ENCODE assay signal across 13 cellular contexts in the genomic region with DNA sequence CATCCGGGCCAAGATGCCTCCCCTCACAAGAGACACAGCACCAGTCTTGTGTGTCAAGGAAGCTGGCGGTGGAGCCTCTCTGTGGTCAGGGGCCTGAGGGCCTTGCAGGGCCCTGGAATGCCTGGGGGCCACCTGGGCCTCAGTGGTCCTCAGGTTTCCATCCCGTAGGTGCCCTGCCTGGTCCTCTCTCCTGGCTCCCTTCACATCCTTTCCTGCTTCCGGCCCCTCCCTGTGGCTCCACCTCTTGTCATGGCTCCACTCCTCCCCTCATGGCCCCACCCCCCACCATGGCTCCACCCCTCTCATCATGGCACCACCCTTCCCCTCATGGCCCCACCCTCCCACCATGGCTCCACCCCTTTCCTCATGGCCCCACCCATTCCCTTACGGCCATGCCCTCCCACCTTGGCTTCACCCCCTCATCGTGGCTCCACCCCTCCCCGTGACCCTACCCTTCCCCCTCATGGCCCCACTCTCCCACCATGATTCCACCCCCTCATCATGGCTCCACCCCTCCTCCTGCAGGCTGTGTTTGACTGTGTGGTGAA.
DNase-seq lines count a peak whose midpoint lies in the region; ATAC-seq and TF ChIP-seq lines count a peak whose summit lies in the region.
"Had no signal": no experiment of that assay in that cellular context is flagged by ENCODE, and none has a peak within 500 bp of the region (broad histone marks: within the 10 kb centered on the region; RNA-seq: fewer than 3 reads in every experiment).

No MANE protein-coding gene starts in this region.

- H3K4me1 Mint-ChIP-seq in activated CD8-positive, alpha-beta memory T cell treated with anti-CD3 and anti-CD28 coated beads, Interleukin-2, amount 10 ng/mL, durations not matched to agents 7 days and 5 days = no peaks in the 10 kb centered on the region

- DNase-seq in NCI-H345 (lab: John Stamatoyannopoulos, UW) (peak; percentile 5), NCI-H345 treated with DMSO at 0.1 percent for 48 hours (lab: John Stamatoyannopoulos, UW; ENCODE audit: unreplicated experiment) (no peak), GM12865 (ENCODE audit: low read depth) (peak; percentile 9), mucosa of descending colon (no peak), NCI-H510A (lab: John Stamatoyannopoulos, UW) (no peak)
- DNase-seq in activated CD8-positive, alpha-beta memory T cell treated with anti-CD3 and anti-CD28 coated beads, Interleukin-2, amount 10 ng/mL, durations not matched to agents 7 days and 5 days = peak; percentile 36
- DNase-seq: CD4-positive, alpha-beta memory T cell; Kasumi-1; NCI-H1930; NK-92 treated with Interleukin-12 subunit alpha and Interleukin-12 subunit beta, amount 100 ng/mL, for 24 hours had no signal

- ATAC-seq in activated CD8-positive, alpha-beta memory T cell treated with anti-CD3 and anti-CD28 coated beads, Interleukin-2, amount 10 ng/mL, durations not matched to agents 7 days and 5 days = peak; percentile 39
- ATAC-seq in mucosa of descending colon (peak; percentile 55), GM19452 (IDR thresholded peaks at IDR 0.05; ENCODE audit: unreplicated experiment) (no peak), GM21515 (IDR thresholded peaks at IDR 0.05; ENCODE audit: unreplicated experiment) (no peak)

- no peaks in the 10 kb centered on the region for H3K9me3 Mint-ChIP-seq in activated CD8-positive, alpha-beta memory T cell treated with anti-CD3 and anti-CD28 coated beads, Interleukin-2, amount 10 ng/mL, durations not matched to agents 7 days and 5 days (ENCODE audit: low read depth)
- H3K9me3 Mint-ChIP-seq: CD4-positive, alpha-beta memory T cell had no signal

- no peaks in the 10 kb centered on the region for H3K36me3 ChIP-seq in mucosa of descending colon (ENCODE audit: low read depth)
- H3K36me3 ChIP-seq: SJSA1 had no signal

- CTCF ChIA-PET in activated CD8-positive, alpha-beta memory T cell treated with anti-CD3 and anti-CD28 coated beads, Interleukin-2, amount 10 ng/mL, durations not matched to agents 7 days and 5 days (lab: Charles Lee) = no interaction called here

- no peaks in the 10 kb centered on the region for H3K4me1 ChIP-seq in mucosa of descending colon (ENCODE audit: low read depth)
- H3K4me1 ChIP-seq: SJSA1 had no signal

- no peak overlapping the region for H3K4me3 Mint-ChIP-seq in activated CD8-positive, alpha-beta memory T cell treated with anti-CD3 and anti-CD28 coated beads, Interleukin-2, amount 10 ng/mL, durations not matched to agents 7 days and 5 days
- H3K4me3 Mint-ChIP-seq: CD4-positive, alpha-beta memory T cell had no signal

- no peaks in the 10 kb centered on the region for H3K36me3 Mint-ChIP-seq in activated CD8-positive, alpha-beta memory T cell treated with anti-CD3 and anti-CD28 coated beads, Interleukin-2, amount 10 ng/mL, durations not matched to agents 7 days and 5 days
- H3K36me3 Mint-ChIP-seq: CD4-positive, alpha-beta memory T cell had no signal

- no peak for TF ChIP-seq CTCF in GM12865 (IDR thresholded peaks at IDR 0.05; ENCODE audit: insufficient read depth, low read depth, low read length, missing control alignments)
- TF ChIP-seq CTCF in mucosa of descending colon (IDR thresholded peaks at IDR 0.05) = no peak

- no peaks in the 10 kb centered on the region for H3K9me3 ChIP-seq in mucosa of descending colon
- H3K9me3 ChIP-seq: SJSA1 had no signal

- H3K4me3 ChIP-seq in GM12865 (ENCODE audit: low read depth, low read length) (no peak overlapping the region), mucosa of descending colon (no peak overlapping the region)
- H3K4me3 ChIP-seq: SJSA1 had no signal

- intact Hi-C loops in mucosa of descending colon (cut with DNase I, micrococcal nuclease) = no loop called here

- H3K27me3 Mint-ChIP-seq in activated CD8-positive, alpha-beta memory T cell treated with anti-CD3 and anti-CD28 coated beads, Interleukin-2, amount 10 ng/mL, durations not matched to agents 7 days and 5 days = no peaks in the 10 kb centered on the region

- H3K27ac Mint-ChIP-seq in activated CD8-positive, alpha-beta memory T cell treated with anti-CD3 and anti-CD28 coated beads, Interleukin-2, amount 10 ng/mL, durations not matched to agents 7 days and 5 days = no peak overlapping the region
- H3K27ac Mint-ChIP-seq: CD4-positive, alpha-beta memory T cell had no signal

Comparison
In these comparisons a context has a peak if more than half of its experiments do, and no peak if none do; other contexts are left out.
1. DNase-seq: peak in NCI-H345 (single experiment), GM12865 (single experiment) and activated CD8-positive, alpha-beta memory T cell treated with anti-CD3 and anti-CD28 coated beads, Interleukin-2, amount 10 ng/mL, durations not matched to agents 7 days and 5 days (single experiment); none in NCI-H345 treated with DMSO at 0.1 percent for 48 hours (single experiment), mucosa of descending colon (0 of 3) and NCI-H510A (single experiment).
2. ATAC-seq: peak in activated CD8-positive, alpha-beta memory T cell treated with anti-CD3 and anti-CD28 coated beads, Interleukin-2, amount 10 ng/mL, durations not matched to agents 7 days and 5 days (single experiment) and mucosa of descending colon (single experiment); none in GM19452 (single experiment) and GM21515 (single experiment).